ENCODE assay signal across 8 cellular contexts in genomic region chr15:73142802-73143762, GRCh38.
DNase-seq lines count a peak whose midpoint lies in the region; ATAC-seq and TF ChIP-seq lines count a peak whose summit lies in the region.
"Had no signal": no experiment of that assay in that cellular context is flagged by ENCODE, and none has a peak within 500 bp of the region (broad histone marks: within the 10 kb centered on the region; RNA-seq: fewer than 3 reads in every experiment).

No MANE protein-coding gene starts in this region.

- CTCF ChIA-PET in T-cell (lab: Charles Lee), result no interaction called here

- POLR2A ChIA-PET in T-cell (lab: Charles Lee), result no interaction called here

- H3K27me3 Mint-ChIP-seq in T-cell (no peaks in the 10 kb centered on the region), memory B cell (no peaks in the 10 kb centered on the region)

- peak; percentile 76 for ATAC-seq in GM18907 (IDR thresholded peaks at IDR 0.05; ENCODE audit: unreplicated experiment)
- peak; percentile 77 for ATAC-seq in GM21737 (IDR thresholded peaks at IDR 0.05; ENCODE audit: unreplicated experiment)
- ATAC-seq in T-cell (replicated peaks in 1 of 4), result no peak
- peak; percentile 56 for ATAC-seq in memory B cell (ENCODE audit: low read depth)
- no peak for ATAC-seq in GM19351 (IDR thresholded peaks at IDR 0.05; ENCODE audit: unreplicated experiment)

- no peak for DNase-seq in T-cell
- DNase-seq in memory B cell (ENCODE audit: low spot score in 2 of 2), result no peak
- no peak for DNase-seq in HK-2 (ENCODE audit: unreplicated experiment)
- DNase-seq in erythroblast (lab: John Stamatoyannopoulos, UW), result no peak
- DNase-seq: NCI-H1417 had no signal

- peaks cover 15% of the 10 kb centered on the region for H3K36me3 Mint-ChIP-seq in T-cell
- peaks cover 11% of the 10 kb centered on the region for H3K36me3 Mint-ChIP-seq in memory B cell

- H3K4me1 Mint-ChIP-seq in T-cell (peaks cover 4 to 34% (median 24%) of the 10 kb centered on the region in 3 donors), memory B cell (peaks cover 10% of the 10 kb centered on the region)

- peak overlapping the region; percentile 77 to 82 for H3K27ac Mint-ChIP-seq in T-cell
- H3K27ac Mint-ChIP-seq in memory B cell, result no peak overlapping the region

- TF ChIP-seq POLR2A in erythroblast (IDR thresholded peaks at IDR 0.05; ENCODE audit: low read length), result no peak

- H3K4me3 Mint-ChIP-seq in T-cell, result no peak overlapping the region
- H3K4me3 Mint-ChIP-seq in memory B cell, result peak overlapping the region; percentile 58

- H3K9me3 Mint-ChIP-seq in T-cell (no peaks in the 10 kb centered on the region), memory B cell (no peaks in the 10 kb centered on the region)

Comparison
In these comparisons a context has a peak if more than half of its experiments do, and no peak if none do; other contexts are left out.
1. ATAC-seq: peak in GM18907 (single experiment), GM21737 (single experiment) and memory B cell (single experiment); none in T-cell (0 of 4) and GM19351 (single experiment).